ENCODE assay signal across 8 cellular contexts in genomic region chr1:18581420-18581880, GRCh38. TPM values are rescaled to one million over a fixed set of nuclear protein-coding genes. Genes with fewer than 3 reads are reported as not detected.
DNase-seq lines count a peak whose midpoint lies in the region; ATAC-seq and TF ChIP-seq lines count a peak whose summit lies in the region.

No MANE protein-coding gene starts in this region.

- DNase-seq in NCI-H1417 (lab: John Stamatoyannopoulos, UW) (peak in 2 of 3 experiments; percentile 15 to 55), NCI-H1417 treated with DMSO at 0.1 percent for 48 hours (lab: John Stamatoyannopoulos, UW) (no peak), activated T-cell treated with anti-CD3 and anti-CD28 coated beads for 48 hours (ENCODE audit: low read depth) (peak; percentile 49), left ventricle myocardium inferior (no peak), dedifferentiated amniotic fluid mesenchymal stem cell (ENCODE audit: extremely low spot score) (no peak)
- DNase-seq in Jurkat, Clone E6-1 (ENCODE audit: low read depth, low spot score): peak; percentile 16
- DNase-seq in stimulated activated CD8-positive, alpha-beta memory T cell treated with anti-CD3 and anti-CD28 coated beads, Interleukin-4, amount 100 ng/mL, for 48 hours: peak; percentile 75

- intact Hi-C loops in left ventricle myocardium inferior (cut with micrococcal nuclease): no loop called here

- H3K9me3 ChIP-seq in left ventricle myocardium inferior (replicated peaks): no peaks in the 10 kb centered on the region

- H3K27me3 ChIP-seq in left ventricle myocardium inferior (ENCODE audit: low read depth): peaks cover 40% of the 10 kb centered on the region

- no peak overlapping the region for H3K4me3 ChIP-seq in Jurkat, Clone E6-1 (ENCODE audit: low read length)
- H3K4me3 ChIP-seq in left ventricle myocardium inferior: no peak overlapping the region

- TF ChIP-seq CTCF in left ventricle myocardium inferior (IDR thresholded peaks at IDR 0.05; ENCODE audit: borderline replicate concordance): peak; percentile 73

- no peak overlapping the region for H3K27ac ChIP-seq in left ventricle myocardium inferior (replicated peaks)

- no peak for ATAC-seq in HG03095 (IDR thresholded peaks at IDR 0.05; ENCODE audit: unreplicated experiment)

- H3K36me3 ChIP-seq in left ventricle myocardium inferior: no peaks in the 10 kb centered on the region

- no peaks in the 10 kb centered on the region for H3K4me1 ChIP-seq in left ventricle myocardium inferior

RNA-seq across cellular contexts. Expression of gene PAX7, which starts 49.2 kb away (rescaled TPM):
- polyA plus RNA-seq in Jurkat, Clone E6-1 (2012; ENCODE audit: insufficient read depth, insufficient read length): not detected
- total RNA-seq in left ventricle myocardium inferior: not detected

Comparison
In these comparisons a context has a peak if more than half of its experiments do, and no peak if none do; other contexts are left out.
1. DNase-seq: peak in NCI-H1417 (2 of 3), Jurkat, Clone E6-1 (single experiment), activated T-cell treated with anti-CD3 and anti-CD28 coated beads for 48 hours (single experiment) and stimulated activated CD8-positive, alpha-beta memory T cell treated with anti-CD3 and anti-CD28 coated beads, Interleukin-4, amount 100 ng/mL, for 48 hours (single experiment); none in NCI-H1417 treated with DMSO at 0.1 percent for 48 hours (single experiment), left ventricle myocardium inferior (single experiment) and dedifferentiated amniotic fluid mesenchymal stem cell (single experiment).